ENCODE assay signal across 8 cellular contexts in genomic region chr17:50783193-50783660, GRCh38.
DNase-seq lines count a peak whose midpoint lies in the region; ATAC-seq, FAIRE-seq and TF ChIP-seq lines count a peak whose summit lies in the region.

No MANE protein-coding gene starts in this region.

- peak; percentile 62 for ATAC-seq in HG03135 (IDR thresholded peaks at IDR 0.05; ENCODE audit: unreplicated experiment)
- ATAC-seq in GM18861 (IDR thresholded peaks at IDR 0.05; ENCODE audit: unreplicated experiment) = no peak

- TF ChIP-seq CTCF in D721Med (IDR thresholded peaks at IDR 0.05; ENCODE audit: insufficient read depth, missing control alignments) = peak; percentile 99

- no peak for FAIRE-seq in D721Med (lab: Jason Lieb, UNC)

- peak; percentile 84 for DNase-seq in D721Med (ENCODE audit: insufficient read length, low spot score)
- peak; percentile 82 to 89 for DNase-seq in NCI-H524 (lab: John Stamatoyannopoulos, UW)
- peak; percentile 72 to 80 for DNase-seq in activated CD4-positive, alpha-beta T cell treated with anti-CD3 and anti-CD28 coated beads for 24 hours (ENCODE audit: low read depth in 2 of 2)
- peak; percentile 68 for DNase-seq in central memory CD4-positive, alpha-beta T cell
- DNase-seq in kidney tubule cell (ENCODE audit: low spot score) = peak; percentile 85
- peak; percentile 51 for DNase-seq in stimulated activated CD4-positive, alpha-beta T cell treated with anti-CD3 and anti-CD28 coated beads, Interleukin-2, amount 100 ng/mL, for 4 hours (ENCODE audit: low read depth)
